ENCODE assay signal across 1 cellular context in the genomic region with DNA sequence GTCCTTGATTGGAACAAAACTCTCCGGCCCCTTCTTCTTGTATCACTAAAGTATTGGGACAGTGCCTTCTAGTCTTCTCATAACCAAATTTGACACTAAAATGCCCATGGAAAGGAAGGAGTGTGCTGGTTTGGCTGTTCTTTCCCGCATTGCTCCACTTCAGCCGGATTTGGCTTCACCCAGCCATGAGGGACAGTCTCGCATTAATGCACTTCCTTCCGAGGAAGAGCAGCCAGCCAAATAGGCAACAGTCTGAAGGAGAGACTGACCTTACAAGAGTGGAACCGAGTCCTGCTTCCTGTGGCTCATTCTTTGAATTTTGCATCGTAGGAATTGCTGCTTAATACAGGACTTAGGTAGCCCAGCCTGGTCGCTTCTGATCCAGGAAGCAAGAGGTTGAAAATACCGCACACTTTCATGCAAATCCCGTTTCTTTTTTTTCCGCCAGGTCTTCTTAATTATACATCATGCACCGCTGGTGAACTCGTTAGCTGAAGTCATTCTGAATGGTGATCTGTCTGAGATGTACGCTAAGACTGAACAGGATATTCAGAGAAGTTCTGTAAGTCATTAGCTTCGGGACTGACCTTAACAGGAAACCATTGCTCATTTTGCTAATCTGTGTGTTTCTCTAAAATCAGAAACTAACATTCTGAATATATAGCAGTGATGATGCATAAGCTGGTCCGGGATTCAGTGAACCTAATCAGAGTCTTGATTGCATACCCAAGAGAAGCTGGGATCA.
TF ChIP-seq lines count a peak whose summit lies in the region.

No MANE protein-coding gene starts in this region.

TF ChIP-seq in HCT116, 20 proteins besides CTCF, POLR2A, EP300 and RAD21 (continued from another document):
- TF ChIP-seq, protein P1, sequence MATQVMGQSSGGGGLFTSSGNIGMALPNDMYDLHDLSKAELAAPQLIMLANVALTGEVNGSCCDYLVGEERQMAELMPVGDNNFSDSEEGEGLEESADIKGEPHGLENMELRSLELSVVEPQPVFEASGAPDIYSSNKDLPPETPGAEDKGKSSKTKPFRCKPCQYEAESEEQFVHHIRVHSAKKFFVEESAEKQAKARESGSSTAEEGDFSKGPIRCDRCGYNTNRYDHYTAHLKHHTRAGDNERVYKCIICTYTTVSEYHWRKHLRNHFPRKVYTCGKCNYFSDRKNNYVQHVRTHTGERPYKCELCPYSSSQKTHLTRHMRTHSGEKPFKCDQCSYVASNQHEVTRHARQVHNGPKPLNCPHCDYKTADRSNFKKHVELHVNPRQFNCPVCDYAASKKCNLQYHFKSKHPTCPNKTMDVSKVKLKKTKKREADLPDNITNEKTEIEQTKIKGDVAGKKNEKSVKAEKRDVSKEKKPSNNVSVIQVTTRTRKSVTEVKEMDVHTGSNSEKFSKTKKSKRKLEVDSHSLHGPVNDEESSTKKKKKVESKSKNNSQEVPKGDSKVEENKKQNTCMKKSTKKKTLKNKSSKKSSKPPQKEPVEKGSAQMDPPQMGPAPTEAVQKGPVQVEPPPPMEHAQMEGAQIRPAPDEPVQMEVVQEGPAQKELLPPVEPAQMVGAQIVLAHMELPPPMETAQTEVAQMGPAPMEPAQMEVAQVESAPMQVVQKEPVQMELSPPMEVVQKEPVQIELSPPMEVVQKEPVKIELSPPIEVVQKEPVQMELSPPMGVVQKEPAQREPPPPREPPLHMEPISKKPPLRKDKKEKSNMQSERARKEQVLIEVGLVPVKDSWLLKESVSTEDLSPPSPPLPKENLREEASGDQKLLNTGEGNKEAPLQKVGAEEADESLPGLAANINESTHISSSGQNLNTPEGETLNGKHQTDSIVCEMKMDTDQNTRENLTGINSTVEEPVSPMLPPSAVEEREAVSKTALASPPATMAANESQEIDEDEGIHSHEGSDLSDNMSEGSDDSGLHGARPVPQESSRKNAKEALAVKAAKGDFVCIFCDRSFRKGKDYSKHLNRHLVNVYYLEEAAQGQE (IDR thresholded peaks at IDR 0.05; ENCODE audit: low read depth), result no peak
- TF ChIP-seq ZFX (IDR thresholded peaks at IDR 0.05), result no peak
- no peak for TF ChIP-seq POLR2AphosphoS5 (IDR thresholded peaks at IDR 0.05; ENCODE audit: low read depth, low read length)
- TF ChIP-seq TCF7L2 (IDR thresholded peaks at IDR 0.05; ENCODE audit: borderline replicate concordance, extremely low read depth, insufficient read depth, insufficient read length), result no peak
- TF ChIP-seq EZH2phosphoT487 (IDR thresholded peaks at IDR 0.05; ENCODE audit: borderline replicate concordance), result no peak
- no peak for TF ChIP-seq EZH2 (IDR thresholded peaks at IDR 0.05)
- TF ChIP-seq JUND (IDR thresholded peaks at IDR 0.05), result no peak
- TF ChIP-seq ELF1 (IDR thresholded peaks at IDR 0.05; ENCODE audit: borderline replicate concordance, low read depth), result no peak
- no peak for TF ChIP-seq EGR1 (IDR thresholded peaks at IDR 0.05; ENCODE audit: low read depth)
- no peak for TF ChIP-seq FOSL1 (IDR thresholded peaks at IDR 0.05; ENCODE audit: low read depth)
TF ChIP-seq in HCT116: peak in this region for 0.
